Comparison of ENCODE assay signal across 11 cellular contexts in genomic region chr9:70049236-70049635, GRCh38. TPM values are rescaled to one million over a fixed set of nuclear protein-coding genes. Genes with fewer than 3 reads are reported as not detected.
A peak's percentile ranks its signal among the peaks of the same experiment; 100 is the strongest.
DNase-seq lines count a peak whose midpoint lies in the region; ATAC-seq and TF ChIP-seq lines count a peak whose summit lies in the region.
"Had no signal": no experiment of that assay in that cellular context is flagged by ENCODE, and none has a peak within 500 bp of the region (broad histone marks: within the 10 kb centered on the region; RNA-seq: fewer than 3 reads in every experiment).

No MANE protein-coding gene starts in this region.

- H3K4me3 Mint-ChIP-seq in H9: no peak overlapping the region
- H3K4me3 Mint-ChIP-seq: stimulated activated naive CD8-positive, alpha-beta T cell treated with anti-CD3 and anti-CD28 coated beads, Interleukin-15, Interleukin-2, amounts not matched to agents 100 ng/mL and 50 ng/mL, for 24 hours; WTC11 had no signal

- no peak overlapping the region for H2BK20ac ChIP-seq in H9 (ENCODE audit: low read depth, low read length, poor library complexity, severe bottlenecking)

- H4K5ac ChIP-seq in H9 (ENCODE audit: insufficient read length, low read depth, low read length): no peak overlapping the region

- H3K4me3 ChIP-seq in MG63 (no peak overlapping the region), colonic mucosa (no peak overlapping the region), muscle layer of duodenum (ENCODE audit: low read depth in 1 of 2, low read length in 2 of 2) (peak overlapping the region in 1 of 2 donors; percentile 0)

- H3K4me2 ChIP-seq in H9 (ENCODE audit: insufficient read depth, insufficient read length, low read length): no peak overlapping the region

- no peak overlapping the region for H3K23ac ChIP-seq in H9 (ENCODE audit: insufficient read length, low read depth, low read length)

- H3K23me2 ChIP-seq in H9 (ENCODE audit: insufficient read length, low read depth, low read length, poor library complexity, severe bottlenecking): peaks cover 6% of the 10 kb centered on the region

- H3K79me2 ChIP-seq in H9 (ENCODE audit: insufficient read depth, low read length): no peaks in the 10 kb centered on the region

- H4K91ac ChIP-seq in H9 (ENCODE audit: insufficient read length, low read depth, low read length): no peak overlapping the region

- H2BK15ac ChIP-seq in H9 (ENCODE audit: low read depth, low read length): no peak overlapping the region

- TF ChIP-seq CTCF in colonic mucosa (IDR thresholded peaks at IDR 0.05) (no peak), H9 (conservative IDR thresholded peaks at IDR 0.05) (no peak)

- H3K27me3 ChIP-seq in MG63 (no peaks in the 10 kb centered on the region), colonic mucosa (peaks cover 4% of the 10 kb centered on the region), muscle layer of duodenum (ENCODE audit: low read depth, low read length) (no peaks in the 10 kb centered on the region), H9 (ENCODE audit: insufficient read depth, low read length) (no peaks in the 10 kb centered on the region)
- H3K27me3 ChIP-seq: dorsolateral prefrontal cortex had no signal

- no peak overlapping the region for H2BK12ac ChIP-seq in H9 (ENCODE audit: insufficient read length, low read depth, low read length)

- no peaks in the 10 kb centered on the region; a peak in 1 of 7 replicates for H3K36me3 Mint-ChIP-seq in H9 (ENCODE audit: insufficient read depth in 1 of 3, low read depth in 3 of 3)

- no peak overlapping the region for H3K9ac ChIP-seq in colonic mucosa (ENCODE audit: low read depth in 2 of 2, low read length in 2 of 2)
- H3K9ac ChIP-seq in H9 (ENCODE audit: extremely low read depth, insufficient read length, low read length): no peak overlapping the region

- ATAC-seq in GM18520 (IDR thresholded peaks at IDR 0.05; ENCODE audit: unreplicated experiment): no peak
- ATAC-seq: WTC11 had no signal

- H3K4ac ChIP-seq in H9 (ENCODE audit: low read depth, low read length): no peak overlapping the region

- DNase-seq in AG08396 (ENCODE audit: low spot score): peak; percentile 76
- DNase-seq in MG63: peak; percentile 73
- peak; percentile 57 for DNase-seq in colonic mucosa
- DNase-seq in H9: no peak
- DNase-seq in NCI-H345 treated with DMSO at 0.1 percent for 48 hours (lab: John Stamatoyannopoulos, UW; ENCODE audit: unreplicated experiment): no peak
- DNase-seq in NCI-H526 treated with DMSO at 0.1 percent for 48 hours (lab: John Stamatoyannopoulos, UW): no peak

- no peak overlapping the region for H2AFZ ChIP-seq in H9 (ENCODE audit: low read length)

- no peak overlapping the region for H3K18ac ChIP-seq in H9 (ENCODE audit: insufficient read length, low read depth, low read length)

- H3K4me1 ChIP-seq in colonic mucosa (no peaks in the 10 kb centered on the region), muscle layer of duodenum (ENCODE audit: control insufficient read depth in 1 of 2, insufficient read depth in 2 of 2, low read length in 2 of 2) (peaks cover 5 to 71% of the 10 kb centered on the region in 2 donors), H9 (ENCODE audit: insufficient read depth, low read length) (peaks cover 5% of the 10 kb centered on the region)

- no peak overlapping the region for H2AK5ac ChIP-seq in H9 (ENCODE audit: insufficient read length, low read length)

- H4K20me1 ChIP-seq in H9 (ENCODE audit: control insufficient read depth, insufficient read depth, insufficient read length): no peaks in the 10 kb centered on the region

- H3K27ac Mint-ChIP-seq in H9: no peak overlapping the region
- H3K27ac Mint-ChIP-seq: stimulated activated naive CD8-positive, alpha-beta T cell treated with anti-CD3 and anti-CD28 coated beads, Interleukin-15, Interleukin-2, amounts not matched to agents 100 ng/mL and 50 ng/mL, for 24 hours; WTC11 had no signal

- WGBS in H9 (ENCODE audit: extremely low coverage, insufficient read length, low lambda C conversion rate): no CpG with 5 or more reads among the region's 4 CpGs

- H4K8ac ChIP-seq in H9 (replicated peaks; ENCODE audit: insufficient read length, low read depth, low read length): no peak overlapping the region

- no peaks in the 10 kb centered on the region for H3K36me3 ChIP-seq in MG63
- H3K36me3 ChIP-seq in colonic mucosa: no peaks in the 10 kb centered on the region
- no peaks in the 10 kb centered on the region for H3K36me3 ChIP-seq in muscle layer of duodenum (ENCODE audit: control insufficient read depth in 1 of 2, insufficient read depth in 2 of 2, low read length in 2 of 2)

- H2BK5ac ChIP-seq in H9 (ENCODE audit: insufficient read length, low read length): no peak overlapping the region

- H3K27me3 Mint-ChIP-seq in H9 (ENCODE audit: low read depth): peaks cover 9% of the 10 kb centered on the region

- peaks cover 15 to 21% of the 10 kb centered on the region in 2 experiments for H3K4me1 Mint-ChIP-seq in H9

- H2BK120ac ChIP-seq in H9 (ENCODE audit: low read depth, low read length, poor library complexity, severe bottlenecking): no peak overlapping the region

- peak overlapping the region; percentile 25 for H3K27ac ChIP-seq in colonic mucosa
- peak overlapping the region; percentile 49 for H3K27ac ChIP-seq in muscle layer of duodenum (ENCODE audit: low read length)
- H3K27ac ChIP-seq in H9 (ENCODE audit: insufficient read length, low read depth, low read length): no peak overlapping the region

- H3K79me1 ChIP-seq in H9 (ENCODE audit: insufficient read depth, low read depth, low read length, poor library complexity, severe bottlenecking): no peaks in the 10 kb centered on the region

- no peak overlapping the region for H3K14ac ChIP-seq in H9 (ENCODE audit: insufficient read depth, low read length)

- H3K56ac ChIP-seq in H9 (ENCODE audit: insufficient read length, low read depth, low read length): no peak overlapping the region

- intact Hi-C loops in colonic mucosa (cut with DNase I): no loop called here

- H3K9me3 ChIP-seq in MG63: no peaks in the 10 kb centered on the region
- no peaks in the 10 kb centered on the region for H3K9me3 ChIP-seq in colonic mucosa
- no peaks in the 10 kb centered on the region for H3K9me3 ChIP-seq in muscle layer of duodenum (ENCODE audit: control insufficient read depth in 1 of 2, low read length in 2 of 2)
- H3K9me3 ChIP-seq in H9 (ENCODE audit: control insufficient read depth, low read depth, low read length): no peaks in the 10 kb centered on the region

- H3T11ph ChIP-seq in H9 (ENCODE audit: low read length): no peak overlapping the region

- no peaks in the 10 kb centered on the region for H3K9me3 Mint-ChIP-seq in H9
- H3K9me3 Mint-ChIP-seq: stimulated activated naive CD8-positive, alpha-beta T cell treated with anti-CD3 and anti-CD28 coated beads, Interleukin-15, Interleukin-2, amounts not matched to agents 100 ng/mL and 50 ng/mL, for 24 hours; WTC11 had no signal

RNA-seq across cellular contexts. Expression of gene MAMDC2, which starts 5.6 kb away (rescaled TPM):
- total RNA-seq in MG63 (2014; rRNA removed; shearing (Covaris generic); ENCODE audit: low replicate concordance): not detected in 2 replicates
- 1 to 10 TPM; 2.3 to 7.0 TPM for total RNA-seq in colonic mucosa
- total RNA-seq in H9 (2021): 4.6 TPM in 2 replicates

Comparison
In these comparisons a context has a peak if more than half of its experiments do, and no peak if none do; other contexts are left out.
1. DNase-seq: peak in AG08396 (single experiment), MG63 (single experiment) and colonic mucosa (single experiment); none in H9 (single experiment), NCI-H345 treated with DMSO at 0.1 percent for 48 hours (single experiment) and NCI-H526 treated with DMSO at 0.1 percent for 48 hours (single experiment).